Comparison of ENCODE assay signal across 1 cellular context in the genomic region with DNA sequence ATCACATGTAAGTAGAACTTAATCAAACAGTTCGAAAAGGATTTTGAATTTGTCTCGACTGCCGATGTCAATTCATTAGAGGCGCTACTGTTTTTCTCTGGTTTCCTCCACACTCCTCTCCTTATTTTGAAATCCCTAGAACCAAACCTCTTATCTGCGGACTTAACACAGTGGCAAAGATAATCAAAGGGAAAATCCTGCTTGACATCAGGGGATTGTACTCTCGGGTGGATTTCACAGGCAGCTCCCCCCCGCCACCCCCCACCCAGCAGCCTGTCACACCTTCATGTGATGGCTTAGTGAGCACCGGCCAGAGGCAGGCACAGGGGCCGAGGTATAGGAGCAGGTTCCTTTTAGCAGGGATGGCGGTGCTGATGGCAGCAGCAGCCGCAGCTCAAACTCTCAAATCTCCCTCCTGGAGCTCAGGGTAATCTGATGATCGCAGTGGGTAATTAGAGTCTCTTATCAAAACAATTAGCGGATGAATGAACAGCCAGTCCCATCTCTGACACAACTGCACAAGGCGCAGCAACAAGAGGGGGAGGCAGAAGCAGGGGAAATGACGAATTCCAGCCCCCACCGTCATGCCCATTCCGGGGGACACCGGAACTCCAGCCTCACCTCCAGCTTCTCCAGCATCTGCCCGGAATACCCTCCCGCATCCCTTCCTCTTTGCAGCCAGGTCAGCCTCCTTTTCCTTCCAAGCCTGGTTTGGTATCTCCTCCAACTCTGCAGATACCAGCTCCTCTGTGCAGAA.
TF ChIP-seq lines count a peak whose summit lies in the region.

No MANE protein-coding gene starts in this region.

TF ChIP-seq in GM23338, 12 proteins besides CTCF, POLR2A, EP300 and RAD21:
- TF ChIP-seq, protein P1, sequence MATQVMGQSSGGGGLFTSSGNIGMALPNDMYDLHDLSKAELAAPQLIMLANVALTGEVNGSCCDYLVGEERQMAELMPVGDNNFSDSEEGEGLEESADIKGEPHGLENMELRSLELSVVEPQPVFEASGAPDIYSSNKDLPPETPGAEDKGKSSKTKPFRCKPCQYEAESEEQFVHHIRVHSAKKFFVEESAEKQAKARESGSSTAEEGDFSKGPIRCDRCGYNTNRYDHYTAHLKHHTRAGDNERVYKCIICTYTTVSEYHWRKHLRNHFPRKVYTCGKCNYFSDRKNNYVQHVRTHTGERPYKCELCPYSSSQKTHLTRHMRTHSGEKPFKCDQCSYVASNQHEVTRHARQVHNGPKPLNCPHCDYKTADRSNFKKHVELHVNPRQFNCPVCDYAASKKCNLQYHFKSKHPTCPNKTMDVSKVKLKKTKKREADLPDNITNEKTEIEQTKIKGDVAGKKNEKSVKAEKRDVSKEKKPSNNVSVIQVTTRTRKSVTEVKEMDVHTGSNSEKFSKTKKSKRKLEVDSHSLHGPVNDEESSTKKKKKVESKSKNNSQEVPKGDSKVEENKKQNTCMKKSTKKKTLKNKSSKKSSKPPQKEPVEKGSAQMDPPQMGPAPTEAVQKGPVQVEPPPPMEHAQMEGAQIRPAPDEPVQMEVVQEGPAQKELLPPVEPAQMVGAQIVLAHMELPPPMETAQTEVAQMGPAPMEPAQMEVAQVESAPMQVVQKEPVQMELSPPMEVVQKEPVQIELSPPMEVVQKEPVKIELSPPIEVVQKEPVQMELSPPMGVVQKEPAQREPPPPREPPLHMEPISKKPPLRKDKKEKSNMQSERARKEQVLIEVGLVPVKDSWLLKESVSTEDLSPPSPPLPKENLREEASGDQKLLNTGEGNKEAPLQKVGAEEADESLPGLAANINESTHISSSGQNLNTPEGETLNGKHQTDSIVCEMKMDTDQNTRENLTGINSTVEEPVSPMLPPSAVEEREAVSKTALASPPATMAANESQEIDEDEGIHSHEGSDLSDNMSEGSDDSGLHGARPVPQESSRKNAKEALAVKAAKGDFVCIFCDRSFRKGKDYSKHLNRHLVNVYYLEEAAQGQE (IDR thresholded peaks at IDR 0.05; ENCODE audit: unreplicated experiment) = no peak
TF ChIP-seq in GM23338: peak in this region for 0.
